13 cellular contexts compared by ENCODE assay signal in the genomic region with DNA sequence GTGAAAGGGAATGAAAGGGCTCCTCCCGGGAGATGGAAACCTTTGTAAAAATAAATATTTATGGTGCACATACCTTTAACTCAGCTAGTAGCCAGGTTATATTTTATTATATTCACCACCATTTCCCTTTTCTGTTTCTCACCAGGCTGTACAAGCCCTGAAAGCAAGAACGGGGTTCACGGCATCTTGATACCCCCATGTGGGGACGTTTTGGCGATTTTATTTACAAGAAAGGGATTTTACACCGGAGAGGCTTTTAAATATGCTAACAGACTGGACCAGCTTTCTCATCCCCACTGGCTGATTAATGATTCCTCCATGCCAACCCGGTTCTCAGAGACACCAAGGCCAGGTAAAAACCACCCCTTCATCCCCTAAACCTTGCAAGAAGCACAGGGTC. TPM values are rescaled to one million over a fixed set of nuclear protein-coding genes. Genes with fewer than 3 reads are reported as not detected.
DNase-seq lines count a peak whose midpoint lies in the region; ATAC-seq, FAIRE-seq and TF ChIP-seq lines count a peak whose summit lies in the region.
"Had no signal": no experiment of that assay in that cellular context is flagged by ENCODE, and none has a peak within 500 bp of the region (broad histone marks: within the 10 kb centered on the region; RNA-seq: fewer than 3 reads in every experiment).

No MANE protein-coding gene starts in this region.

- CTCF ChIA-PET in CD8-positive, alpha-beta T cell (lab: Charles Lee) = interaction anchor here (1.1 to 2.0 kb wide), 4 partner anchors 24 to 615 kb away, joined by 4 to 19 read pairs (median 4); no protein-coding TSS in a partner anchor
- CTCF ChIA-PET in endothelial cell of umbilical vein (lab: Charles Lee) = interaction anchor here (1.2 to 2.1 kb wide), 2 partner anchors 21 to 154 kb away, joined by 3 to 14 read pairs; no protein-coding TSS in a partner anchor
- CTCF ChIA-PET in activated CD4-positive, alpha-beta memory T cell treated with anti-CD3 and anti-CD28 coated beads, Interleukin-2, amount 10 ng/mL, durations not matched to agents 7 days and 5 days (lab: Charles Lee) = interaction anchor here (0.6 to 2.1 kb wide), 8 partner anchors 10 to 676 kb away, joined by 3 to 7 read pairs (median 5); no protein-coding TSS in a partner anchor

- no peak for ATAC-seq in CD8-positive, alpha-beta T cell
- ATAC-seq in GM21447 (IDR thresholded peaks at IDR 0.05; ENCODE audit: unreplicated experiment) (no peak), GM18868 (IDR thresholded peaks at IDR 0.05; ENCODE audit: unreplicated experiment) (no peak)
- ATAC-seq: left ventricle myocardium superior had no signal

- no peaks in the 10 kb centered on the region for H3K9me1 ChIP-seq in endothelial cell of umbilical vein (replicated peaks; ENCODE audit: control insufficient read depth, extremely low read depth, insufficient read depth, low read length)

- H3K4me1 Mint-ChIP-seq in CD8-positive, alpha-beta T cell (ENCODE audit: low read depth) = peaks cover 6% of the 10 kb centered on the region
- H3K4me1 Mint-ChIP-seq in nephron = peaks cover 5% of the 10 kb centered on the region
- H3K4me1 Mint-ChIP-seq in activated CD4-positive, alpha-beta memory T cell treated with anti-CD3 and anti-CD28 coated beads, Interleukin-2, amount 10 ng/mL, durations not matched to agents 7 days and 5 days = peaks cover 10% of the 10 kb centered on the region

- peak overlapping the region; percentile 30 for H3K4me3 ChIP-seq in CD8-positive, alpha-beta T cell (ENCODE audit: low read depth, low read length)
- H3K4me3 ChIP-seq in OCI-LY1 (ENCODE audit: low read depth, low read length, poor library complexity, severe bottlenecking) = peak overlapping the region; percentile 29
- no peak overlapping the region for H3K4me3 ChIP-seq in endothelial cell of umbilical vein (replicated peaks in 1 of 3; ENCODE audit: insufficient read depth in 1 of 3, low read depth in 1 of 3, low read length in 3 of 3)
- H3K4me3 ChIP-seq: MG63 had no signal

- no peaks in the 10 kb centered on the region for H3K9me2 ChIP-seq in OCI-LY1 (ENCODE audit: low read depth, low read length)

- H3K4me2 ChIP-seq in OCI-LY1 (ENCODE audit: low read length) (peak overlapping the region; percentile 43), endothelial cell of umbilical vein (ENCODE audit: insufficient read depth, low read length) (no peak overlapping the region)

- H3K27ac Mint-ChIP-seq in CD8-positive, alpha-beta T cell = no peak overlapping the region
- no peak overlapping the region for H3K27ac Mint-ChIP-seq in nephron
- no peak overlapping the region for H3K27ac Mint-ChIP-seq in activated CD4-positive, alpha-beta memory T cell treated with anti-CD3 and anti-CD28 coated beads, Interleukin-2, amount 10 ng/mL, durations not matched to agents 7 days and 5 days

- no peaks in the 10 kb centered on the region for H3K4me1 ChIP-seq in CD8-positive, alpha-beta T cell (ENCODE audit: insufficient read depth, low read length)
- H3K4me1 ChIP-seq in OCI-LY1 (ENCODE audit: insufficient read depth, low read length, severe bottlenecking) (peaks cover 11% of the 10 kb centered on the region), endothelial cell of umbilical vein (ENCODE audit: control insufficient read depth, extremely low read depth, insufficient read depth, low read length) (no peaks in the 10 kb centered on the region)

- H3K9me3 Mint-ChIP-seq in CD8-positive, alpha-beta T cell = no peaks in the 10 kb centered on the region
- no peaks in the 10 kb centered on the region for H3K9me3 Mint-ChIP-seq in nephron
- H3K9me3 Mint-ChIP-seq in activated CD4-positive, alpha-beta memory T cell treated with anti-CD3 and anti-CD28 coated beads, Interleukin-2, amount 10 ng/mL, durations not matched to agents 7 days and 5 days = no peaks in the 10 kb centered on the region

- no peak overlapping the region for H3K27ac ChIP-seq in CD8-positive, alpha-beta T cell (ENCODE audit: low read depth, low read length)
- H3K27ac ChIP-seq in OCI-LY1 (ENCODE audit: low read depth, low read length, poor library complexity, severe bottlenecking) (no peak overlapping the region), endothelial cell of umbilical vein (ENCODE audit: insufficient read depth, low read depth, low read length) (no peak overlapping the region)

- dilution Hi-C loops in endothelial cell of umbilical vein (cut with MboI; ENCODE audit: extremely low pct_ligation_motif_present, low sequenced_read_pairs) = no loop called here

- no peaks in the 10 kb centered on the region for H4K20me1 ChIP-seq in OCI-LY1 (ENCODE audit: insufficient read depth, low read length)
- H4K20me1 ChIP-seq in endothelial cell of umbilical vein (replicated peaks; ENCODE audit: control insufficient read depth, extremely low read depth, insufficient read depth, low read length) = no peaks in the 10 kb centered on the region

- H3F3A ChIP-seq in OCI-LY1 (ENCODE audit: insufficient read depth, low read length) = no peaks in the 10 kb centered on the region

- no peak for TF ChIP-seq POLR2A in endothelial cell of umbilical vein (IDR thresholded peaks at IDR 0.05; ENCODE audit: low read depth, low read length)

- H3K9ac ChIP-seq in OCI-LY1 (ENCODE audit: low read length) = no peak overlapping the region
- H3K9ac ChIP-seq in endothelial cell of umbilical vein (replicated peaks; ENCODE audit: extremely low read depth, insufficient read depth, low read length) = no peak overlapping the region

- POLR2A ChIA-PET in CD8-positive, alpha-beta T cell (lab: Charles Lee) = interaction anchor here (0.7 to 1.3 kb wide), 3 partner anchors 10 to 156 kb away, joined by 3 to 5 read pairs (median 4); no protein-coding TSS in a partner anchor
- POLR2A ChIA-PET in endothelial cell of umbilical vein (lab: Charles Lee) = no interaction called here
- POLR2A ChIA-PET in activated CD4-positive, alpha-beta memory T cell treated with anti-CD3 and anti-CD28 coated beads, Interleukin-2, amount 10 ng/mL, durations not matched to agents 7 days and 5 days (lab: Charles Lee) = interaction anchor here (1.1 kb wide), 1 partner anchor 38 kb away, joined by 3 read pairs; no protein-coding TSS in a partner anchor

- H3K27me3 Mint-ChIP-seq in CD8-positive, alpha-beta T cell (ENCODE audit: low read depth) = peaks cover 18% of the 10 kb centered on the region
- H3K27me3 Mint-ChIP-seq in nephron (ENCODE audit: low read depth) = peaks cover 74% of the 10 kb centered on the region
- H3K27me3 Mint-ChIP-seq in activated CD4-positive, alpha-beta memory T cell treated with anti-CD3 and anti-CD28 coated beads, Interleukin-2, amount 10 ng/mL, durations not matched to agents 7 days and 5 days = peaks cover 43% of the 10 kb centered on the region

- intact Hi-C loops in CD8-positive, alpha-beta T cell (cut with DNase I, micrococcal nuclease) = loop anchor here in 1 of 2 experiments (10.0 kb wide), 1 partner anchor 616 kb away; no protein-coding TSS in a partner anchor
- intact Hi-C loops in endothelial cell of umbilical vein (cut with micrococcal nuclease) = no loop called here

- no peak overlapping the region for H3K4me3 Mint-ChIP-seq in CD8-positive, alpha-beta T cell
- H3K4me3 Mint-ChIP-seq in nephron = peak overlapping the region in 2 of 3 experiments; percentile 24 to 55
- H3K4me3 Mint-ChIP-seq in activated CD4-positive, alpha-beta memory T cell treated with anti-CD3 and anti-CD28 coated beads, Interleukin-2, amount 10 ng/mL, durations not matched to agents 7 days and 5 days = no peak overlapping the region

- no peaks in the 10 kb centered on the region for H3K36me3 ChIP-seq in CD8-positive, alpha-beta T cell (ENCODE audit: insufficient read depth, low read length)
- H3K36me3 ChIP-seq in OCI-LY1 (ENCODE audit: insufficient read depth, low read length) = no peaks in the 10 kb centered on the region
- H3K36me3 ChIP-seq in endothelial cell of umbilical vein (ENCODE audit: control insufficient read depth in 2 of 2, extremely low read depth in 1 of 2, insufficient read depth in 2 of 2, low read length in 2 of 2) = no peaks in the 10 kb centered on the region
- H3K36me3 ChIP-seq: MG63 had no signal

- H3K79me2 ChIP-seq in OCI-LY1 (ENCODE audit: insufficient read depth, low read length) (no peaks in the 10 kb centered on the region), endothelial cell of umbilical vein (ENCODE audit: control insufficient read depth, insufficient read depth, low read length) (no peaks in the 10 kb centered on the region)

- TF ChIP-seq CTCF in CD8-positive, alpha-beta T cell (IDR thresholded peaks at IDR 0.05) = no peak
- TF ChIP-seq CTCF in OCI-LY1 (IDR thresholded peaks at IDR 0.05; ENCODE audit: low read length) (no peak), endothelial cell of umbilical vein (IDR thresholded peaks at IDR 0.05; ENCODE audit: extremely low read depth in 1 of 2, insufficient read depth in 1 of 2, low read depth in 1 of 2, low read length in 2 of 2) (no peak), nephron (IDR thresholded peaks at IDR 0.05; ENCODE audit: unreplicated experiment in 3 of 3) (no peak)

- BruUV-seq in endothelial cell of umbilical vein (replicated peaks; lab: Mats Ljungman, UMichigan) = no TSS peak

- no peak for FAIRE-seq in endothelial cell of umbilical vein (lab: Jason Lieb, UNC)

- no peaks in the 10 kb centered on the region for H3K9me3 ChIP-seq in CD8-positive, alpha-beta T cell (ENCODE audit: low read length)
- no peaks in the 10 kb centered on the region for H3K9me3 ChIP-seq in OCI-LY1 (ENCODE audit: low read length)
- H3K9me3 ChIP-seq in endothelial cell of umbilical vein (replicated peaks; ENCODE audit: control insufficient read depth, insufficient read depth, low read length) = no peaks in the 10 kb centered on the region
- H3K9me3 ChIP-seq: MG63 had no signal

- H3K36me3 Mint-ChIP-seq in CD8-positive, alpha-beta T cell = no peaks in the 10 kb centered on the region
- no peaks in the 10 kb centered on the region for H3K36me3 Mint-ChIP-seq in nephron (ENCODE audit: low read depth)
- no peaks in the 10 kb centered on the region for H3K36me3 Mint-ChIP-seq in activated CD4-positive, alpha-beta memory T cell treated with anti-CD3 and anti-CD28 coated beads, Interleukin-2, amount 10 ng/mL, durations not matched to agents 7 days and 5 days (ENCODE audit: low read depth)

- H2AFZ ChIP-seq in OCI-LY1 (ENCODE audit: low read length) (no peak overlapping the region), endothelial cell of umbilical vein (ENCODE audit: low read depth, low read length) (no peak overlapping the region)

- H3K27me3 ChIP-seq in CD8-positive, alpha-beta T cell (ENCODE audit: insufficient read depth, low read length) = no peaks in the 10 kb centered on the region
- H3K27me3 ChIP-seq in OCI-LY1 (ENCODE audit: insufficient read depth, low read length) (no peaks in the 10 kb centered on the region), endothelial cell of umbilical vein (ENCODE audit: control insufficient read depth in 2 of 2, insufficient read depth in 2 of 2, low read length in 2 of 2) (peaks cover 10 to 39% of the 10 kb centered on the region in 2 experiments)
- H3K27me3 ChIP-seq: MG63 had no signal

- DNase-seq in CD8-positive, alpha-beta T cell = no peak
- DNase-seq in endothelial cell of umbilical vein (ENCODE audit: low read depth, low spot score) (no peak), RPMI8226 (no peak)
- DNase-seq in activated CD4-positive, alpha-beta memory T cell treated with anti-CD3 and anti-CD28 coated beads, Interleukin-2, amount 10 ng/mL, durations not matched to agents 7 days and 5 days = no peak
- DNase-seq: left ventricle myocardium superior, MG63, NCI-H774, occipital lobe, SHP77 had no signal

RNA-seq across cellular contexts. Expression of gene IL12B, which starts 19.2 kb away (rescaled TPM):
- not detected for total RNA-seq in CD8-positive, alpha-beta T cell
- total RNA-seq in endothelial cell of umbilical vein = not detected in 2 replicates
- not detected in 2 replicates for polyA plus RNA-seq in endothelial cell of umbilical vein
- polyA plus RNA-seq in endothelial cell of umbilical vein (2011; cell fraction: cytosol; rRNA removed) = not detected in 2 replicates
- polyA plus RNA-seq in endothelial cell of umbilical vein (2011; cell fraction: nucleus; rRNA removed) = not detected in 2 replicates
- polyA plus RNA-seq in endothelial cell of umbilical vein (2012) = not detected in 2 replicates
- polyA minus RNA-seq in endothelial cell of umbilical vein = not detected in 2 replicates
- polyA minus RNA-seq in endothelial cell of umbilical vein (2011; cell fraction: cytosol; rRNA and poly(A)+ RNA removed) = not detected
- polyA minus RNA-seq in endothelial cell of umbilical vein (2011; cell fraction: nucleus; rRNA and poly(A)+ RNA removed) = not detected in 2 replicates
- under 1 TPM in 1 of 2 experiments, not detected in 1; 0.08 TPM for total RNA-seq in activated CD4-positive, alpha-beta memory T cell treated with anti-CD3 and anti-CD28 coated beads, Interleukin-2, amount 10 ng/mL, durations not matched to agents 7 days and 5 days
- total RNA-seq: left ventricle myocardium superior, occipital lobe had no signal

RNA-seq across cellular contexts. Expression of gene UBLCP1, which starts 48.0 kb away (rescaled TPM):
- total RNA-seq in CD8-positive, alpha-beta T cell = 10 to 100 TPM; 16.4 to 19.6 TPM
- 18.2 and 20.3 TPM in 2 replicates for total RNA-seq in endothelial cell of umbilical vein
- 3.7 and 5.9 TPM in 2 replicates for polyA plus RNA-seq in endothelial cell of umbilical vein
- 11.3 and 11.8 TPM in 2 replicates for polyA plus RNA-seq in endothelial cell of umbilical vein (2011; cell fraction: cytosol; rRNA removed)
- 3.6 and 4.5 TPM in 2 replicates for polyA plus RNA-seq in endothelial cell of umbilical vein (2011; cell fraction: nucleus; rRNA removed)
- 14.9 and 22.2 TPM in 2 replicates for polyA plus RNA-seq in endothelial cell of umbilical vein (2012)
- polyA minus RNA-seq in endothelial cell of umbilical vein = 2.8 and 3.8 TPM in 2 replicates
- 3.8 TPM for polyA minus RNA-seq in endothelial cell of umbilical vein (2011; cell fraction: cytosol; rRNA and poly(A)+ RNA removed)
- polyA minus RNA-seq in endothelial cell of umbilical vein (2011; cell fraction: nucleus; rRNA and poly(A)+ RNA removed) = 2.8 and 3.4 TPM in 2 replicates
- total RNA-seq in activated CD4-positive, alpha-beta memory T cell treated with anti-CD3 and anti-CD28 coated beads, Interleukin-2, amount 10 ng/mL, durations not matched to agents 7 days and 5 days = 10 to 100 TPM; 27.8 to 31.0 TPM

Comparison
In these comparisons a context has a peak if more than half of its experiments do, and no peak if none do; other contexts are left out.
1. H3K4me3 ChIP-seq: peak in CD8-positive, alpha-beta T cell (single experiment) and OCI-LY1 (single experiment); none in endothelial cell of umbilical vein (0 of 3).
2. H3K4me3 Mint-ChIP-seq: peak in nephron (2 of 3); none in CD8-positive, alpha-beta T cell (single experiment) and activated CD4-positive, alpha-beta memory T cell treated with anti-CD3 and anti-CD28 coated beads, Interleukin-2, amount 10 ng/mL, durations not matched to agents 7 days and 5 days (single experiment).